ENCODE assay signal across 8 cellular contexts in genomic region chr2:130390460-130391057, GRCh38. TPM values are rescaled to one million over a fixed set of nuclear protein-coding genes. Genes with fewer than 3 reads are reported as not detected.
DNase-seq lines count a peak whose midpoint lies in the region; ATAC-seq and TF ChIP-seq lines count a peak whose summit lies in the region.

No MANE protein-coding gene starts in this region.

- TF ChIP-seq CTCF in smooth muscle cell (IDR thresholded peaks at IDR 0.05; ENCODE audit: borderline replicate concordance, insufficient read depth, poor library complexity, severe bottlenecking) = no peak

- DNase-seq in activated CD8-positive, alpha-beta memory T cell treated with anti-CD3 and anti-CD28 coated beads, Interleukin-2, amount 10 ng/mL, durations not matched to agents 7 days and 5 days = no peak
- DNase-seq in activated CD8-positive, alpha-beta memory T cell treated with anti-CD3 and anti-CD28 coated beads for 24 hours = no peak
- no peak for DNase-seq in activated naive CD8-positive, alpha-beta T cell treated with anti-CD3 and anti-CD28 coated beads for 36 hours
- no peak for DNase-seq in smooth muscle cell (lab: John Stamatoyannopoulos, UW; ENCODE audit: unreplicated experiment)
- DNase-seq in activated CD4-positive, CD25-positive, alpha-beta regulatory T cell treated with anti-CD3 and anti-CD28 coated beads, Interleukin-2, amount 50 U/mL, for 72 hours = no peak
- DNase-seq in middle frontal gyrus (ENCODE audit: extremely low spot score, low spot score) = no peak

- H3K4me3 ChIP-seq in iPS-18a (ENCODE audit: low read length) = peak overlapping the region; percentile 76
- H3K4me3 ChIP-seq in smooth muscle cell = peak overlapping the region; percentile 76

- peaks cover 15% of the 10 kb centered on the region for H3K4me1 Mint-ChIP-seq in activated CD8-positive, alpha-beta memory T cell treated with anti-CD3 and anti-CD28 coated beads, Interleukin-2, amount 10 ng/mL, durations not matched to agents 7 days and 5 days
- H3K4me1 Mint-ChIP-seq in activated naive CD8-positive, alpha-beta T cell treated with anti-CD3 and anti-CD28 coated beads for 36 hours = peaks cover 11% of the 10 kb centered on the region

- H3K4me3 Mint-ChIP-seq in activated CD8-positive, alpha-beta memory T cell treated with anti-CD3 and anti-CD28 coated beads, Interleukin-2, amount 10 ng/mL, durations not matched to agents 7 days and 5 days = peak overlapping the region; percentile 75
- H3K4me3 Mint-ChIP-seq in activated naive CD8-positive, alpha-beta T cell treated with anti-CD3 and anti-CD28 coated beads for 36 hours = peak overlapping the region; percentile 85

- H4K20me1 ChIP-seq in smooth muscle cell (ENCODE audit: low read depth) = peaks cover 5% of the 10 kb centered on the region

- no peaks in the 10 kb centered on the region for H3K79me2 ChIP-seq in smooth muscle cell (ENCODE audit: low read depth)

- H3K27me3 ChIP-seq in iPS-18a (ENCODE audit: control insufficient read depth, insufficient read depth, low read length) (peaks cover 15% of the 10 kb centered on the region), smooth muscle cell (ENCODE audit: low read depth) (no peaks in the 10 kb centered on the region)

- WGBS in smooth muscle cell (ENCODE audit: low lambda C conversion rate) = 76% methylated on average over 15 of the region's 16 CpGs

- H3K27ac Mint-ChIP-seq in activated CD8-positive, alpha-beta memory T cell treated with anti-CD3 and anti-CD28 coated beads, Interleukin-2, amount 10 ng/mL, durations not matched to agents 7 days and 5 days = peak overlapping the region; percentile 75
- H3K27ac Mint-ChIP-seq in activated naive CD8-positive, alpha-beta T cell treated with anti-CD3 and anti-CD28 coated beads for 36 hours = no peak overlapping the region

- H3K27me3 Mint-ChIP-seq in activated CD8-positive, alpha-beta memory T cell treated with anti-CD3 and anti-CD28 coated beads, Interleukin-2, amount 10 ng/mL, durations not matched to agents 7 days and 5 days = peaks cover 6% of the 10 kb centered on the region
- peaks cover 28% of the 10 kb centered on the region for H3K27me3 Mint-ChIP-seq in activated naive CD8-positive, alpha-beta T cell treated with anti-CD3 and anti-CD28 coated beads for 36 hours

- no peak overlapping the region for H3K27ac ChIP-seq in iPS-18a (ENCODE audit: low read length)
- peak overlapping the region; percentile 73 for H3K27ac ChIP-seq in smooth muscle cell (ENCODE audit: low read depth)

- H3K36me3 ChIP-seq in iPS-18a (ENCODE audit: control insufficient read depth, low read depth, low read length) = no peaks in the 10 kb centered on the region
- no peaks in the 10 kb centered on the region for H3K36me3 ChIP-seq in smooth muscle cell (ENCODE audit: low read depth)

- H2AFZ ChIP-seq in smooth muscle cell (ENCODE audit: low read depth) = no peak overlapping the region

- H3F3A ChIP-seq in smooth muscle cell (ENCODE audit: low read depth) = no peaks in the 10 kb centered on the region

- no peak overlapping the region for H3K9ac ChIP-seq in iPS-18a (ENCODE audit: low read length)
- peak overlapping the region; percentile 56 for H3K9ac ChIP-seq in smooth muscle cell (ENCODE audit: low read depth)

- H3K36me3 Mint-ChIP-seq in activated CD8-positive, alpha-beta memory T cell treated with anti-CD3 and anti-CD28 coated beads, Interleukin-2, amount 10 ng/mL, durations not matched to agents 7 days and 5 days = peaks cover 6% of the 10 kb centered on the region
- peaks cover 2% of the 10 kb centered on the region for H3K36me3 Mint-ChIP-seq in activated naive CD8-positive, alpha-beta T cell treated with anti-CD3 and anti-CD28 coated beads for 36 hours

- H3K4me1 ChIP-seq in iPS-18a (ENCODE audit: control insufficient read depth, low read depth, low read length) (peaks cover 14% of the 10 kb centered on the region), smooth muscle cell (ENCODE audit: low read depth) (peaks cover 8% of the 10 kb centered on the region)

- no peaks in the 10 kb centered on the region for H3K9me3 Mint-ChIP-seq in activated CD8-positive, alpha-beta memory T cell treated with anti-CD3 and anti-CD28 coated beads, Interleukin-2, amount 10 ng/mL, durations not matched to agents 7 days and 5 days (ENCODE audit: low read depth)
- H3K9me3 Mint-ChIP-seq in activated naive CD8-positive, alpha-beta T cell treated with anti-CD3 and anti-CD28 coated beads for 36 hours = no peaks in the 10 kb centered on the region

- CTCF ChIA-PET in activated CD8-positive, alpha-beta memory T cell treated with anti-CD3 and anti-CD28 coated beads, Interleukin-2, amount 10 ng/mL, durations not matched to agents 7 days and 5 days (lab: Charles Lee) = interaction anchor here (1.2 to 2.9 kb wide), 3 partner anchors 11 to 17 kb away, joined by 4 to 15 read pairs (median 8); no protein-coding TSS in a partner anchor

- ATAC-seq in activated CD8-positive, alpha-beta memory T cell treated with anti-CD3 and anti-CD28 coated beads, Interleukin-2, amount 10 ng/mL, durations not matched to agents 7 days and 5 days = no peak
- ATAC-seq in HG03280 (IDR thresholded peaks at IDR 0.05; ENCODE audit: unreplicated experiment) = peak; percentile 20

- H3K9me3 ChIP-seq in iPS-18a (ENCODE audit: control insufficient read depth, low read depth, low read length) (no peaks in the 10 kb centered on the region), smooth muscle cell (replicated peaks; ENCODE audit: low read depth) (no peaks in the 10 kb centered on the region)

- H3K4me2 ChIP-seq in smooth muscle cell = peak overlapping the region; percentile 86

RNA-seq across cellular contexts. Expression of gene PTPN18, which starts 34.7 kb away (rescaled TPM):
- total RNA-seq in activated CD8-positive, alpha-beta memory T cell treated with anti-CD3 and anti-CD28 coated beads, Interleukin-2, amount 10 ng/mL, durations not matched to agents 7 days and 5 days = 10 to 100 TPM; 82.3 to 90.5 TPM
- 10 to 100 TPM; 36.4 to 37.2 TPM for total RNA-seq in activated naive CD8-positive, alpha-beta T cell treated with anti-CD3 and anti-CD28 coated beads for 36 hours
- 4.4 and 13.9 TPM in 2 replicates for total RNA-seq in smooth muscle cell
- 10.1 and 10.2 TPM in 2 replicates for polyA plus RNA-seq in smooth muscle cell

RNA-seq across cellular contexts. Expression of gene IMP4, which starts 47.9 kb away (rescaled TPM):
- 100 to 1,000 TPM in 1 of 2 experiments, 10 to 100 TPM in 1; 85.8 to 115 TPM for total RNA-seq in activated CD8-positive, alpha-beta memory T cell treated with anti-CD3 and anti-CD28 coated beads, Interleukin-2, amount 10 ng/mL, durations not matched to agents 7 days and 5 days
- 100 to 1,000 TPM; 225 TPM for total RNA-seq in activated naive CD8-positive, alpha-beta T cell treated with anti-CD3 and anti-CD28 coated beads for 36 hours
- 36.4 and 59.3 TPM in 2 replicates for total RNA-seq in smooth muscle cell
- polyA plus RNA-seq in smooth muscle cell = 74.9 and 75.0 TPM in 2 replicates
